ENCODE assay signal across 18 cellular contexts in the genomic region with DNA sequence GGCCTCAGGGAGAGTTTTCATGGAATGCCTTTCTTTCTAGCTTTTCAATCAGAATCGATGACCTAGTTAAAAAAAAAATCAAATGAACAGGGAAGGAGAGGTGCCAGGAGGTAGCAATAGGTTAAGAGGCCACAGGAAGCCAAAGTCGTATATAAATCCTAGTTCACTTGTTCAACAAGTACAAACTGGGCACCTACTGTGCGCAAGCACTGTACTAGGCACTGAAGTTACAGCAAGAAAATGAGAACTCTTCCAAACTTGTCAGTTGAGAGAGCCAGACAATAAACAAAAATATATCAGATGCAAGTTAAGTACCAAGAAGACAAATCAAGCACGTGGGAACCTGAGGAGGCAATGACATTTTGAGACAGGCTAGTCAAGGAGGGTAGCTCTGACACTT. TPM values are rescaled to one million over a fixed set of nuclear protein-coding genes. Genes with fewer than 3 reads are reported as not detected.
A peak's percentile ranks its signal among the peaks of the same experiment; 100 is the strongest.
DNase-seq lines count a peak whose midpoint lies in the region; ATAC-seq and TF ChIP-seq lines count a peak whose summit lies in the region.
"Had no signal": no experiment of that assay in that cellular context is flagged by ENCODE, and none has a peak within 500 bp of the region (broad histone marks: within the 10 kb centered on the region; RNA-seq: fewer than 3 reads in every experiment).

No MANE protein-coding gene starts in this region.

- WGBS in mesenchymal stem cell = 99% methylated on average over 4 of the region's 4 CpGs
- WGBS in thyroid gland, 2 donors = 65 to 71% methylated on average over 4 of the region's 4 CpGs

- H3K4me3 ChIP-seq in mesenchymal stem cell (ENCODE audit: insufficient read depth in 1 of 2, low read depth in 1 of 2, low read length in 2 of 2) = no peak overlapping the region
- H3K4me3 ChIP-seq in thyroid gland (replicated peaks in 1 of 3) = no peak overlapping the region
- H3K4me3 ChIP-seq in uterus = no peak overlapping the region
- H3K4me3 ChIP-seq: Peyer's patch, SJCRH30 had no signal

- H3K4me1 ChIP-seq in mesenchymal stem cell (ENCODE audit: control insufficient read depth, insufficient read depth, low read depth, low read length) (peaks cover 4% of the 10 kb centered on the region), thyroid gland (peaks cover 62 to 67% of the 10 kb centered on the region in 2 donors), uterus (peaks cover 0 to 5% of the 10 kb centered on the region in 2 donors)
- H3K4me1 ChIP-seq: SJCRH30 had no signal

- H3K4me1 Mint-ChIP-seq in activated naive CD4-positive, alpha-beta T cell treated with anti-CD3 and anti-CD28 coated beads, Interleukin-2, amount 50 U/mL, for 24 hours = peaks cover 45% of the 10 kb centered on the region

- no peak for ATAC-seq in activated naive CD4-positive, alpha-beta T cell treated with anti-CD3 and anti-CD28 coated beads, Interleukin-2, amount 50 U/mL, for 72 hours

- intact Hi-C loops in thyroid gland (cut with DNase I) (no loop called here), uterus (cut with DNase I; ENCODE audit: low total_unique reads) (no loop called here)

- H3K27ac ChIP-seq in VCaP = peak overlapping the region; percentile 79
- no peak overlapping the region for H3K27ac ChIP-seq in mesenchymal stem cell (ENCODE audit: low read length, poor library complexity, severe bottlenecking)
- peak overlapping the region; percentile 89 to 96 (median 94) for H3K27ac ChIP-seq in thyroid gland
- no peak overlapping the region for H3K27ac ChIP-seq in uterus
- H3K27ac ChIP-seq: Peyer's patch, SJCRH30 had no signal

- no peak overlapping the region for H2BK12ac ChIP-seq in mesenchymal stem cell (ENCODE audit: low read length in 2 of 2)

- no peak overlapping the region for H3K4me2 ChIP-seq in mesenchymal stem cell (ENCODE audit: low read length, poor library complexity, severe bottlenecking)

- H4K8ac ChIP-seq in mesenchymal stem cell (ENCODE audit: low read length) = no peak overlapping the region

- H3K36me3 Mint-ChIP-seq in activated naive CD4-positive, alpha-beta T cell treated with anti-CD3 and anti-CD28 coated beads, Interleukin-2, amount 50 U/mL, for 24 hours = peaks cover 11% of the 10 kb centered on the region
- H3K36me3 Mint-ChIP-seq in activated naive CD4-positive, alpha-beta T cell treated with anti-CD3 and anti-CD28 coated beads, Interleukin-2, amount 50 U/mL, for 72 hours = peaks cover 21 to 36% of the 10 kb centered on the region in 2 donors

- no peak overlapping the region for H3K4me3 Mint-ChIP-seq in activated naive CD4-positive, alpha-beta T cell treated with anti-CD3 and anti-CD28 coated beads, Interleukin-2, amount 50 U/mL, for 24 hours

- no peaks in the 10 kb centered on the region for H3K9me3 Mint-ChIP-seq in activated naive CD4-positive, alpha-beta T cell treated with anti-CD3 and anti-CD28 coated beads, Interleukin-2, amount 50 U/mL, for 24 hours
- no peaks in the 10 kb centered on the region for H3K9me3 Mint-ChIP-seq in activated naive CD4-positive, alpha-beta T cell treated with anti-CD3 and anti-CD28 coated beads, Interleukin-2, amount 50 U/mL, for 72 hours
- H3K9me3 Mint-ChIP-seq: IgD-negative memory B cell had no signal

- H3K27ac Mint-ChIP-seq in activated naive CD4-positive, alpha-beta T cell treated with anti-CD3 and anti-CD28 coated beads, Interleukin-2, amount 50 U/mL, for 24 hours = peak overlapping the region; percentile 19
- H3K27ac Mint-ChIP-seq in activated naive CD4-positive, alpha-beta T cell treated with anti-CD3 and anti-CD28 coated beads, Interleukin-2, amount 50 U/mL, for 72 hours = peak overlapping the region in 1 of 2 donors; percentile 0

- no peak overlapping the region for H3K18ac ChIP-seq in mesenchymal stem cell (ENCODE audit: low read depth in 1 of 2, low read length in 2 of 2)

- no peak overlapping the region for H3K14ac ChIP-seq in mesenchymal stem cell (ENCODE audit: low read length in 2 of 2)

- H2BK5ac ChIP-seq in mesenchymal stem cell (ENCODE audit: low read depth, low read length, poor library complexity, severe bottlenecking) = no peak overlapping the region

- H3K27me3 Mint-ChIP-seq in activated naive CD4-positive, alpha-beta T cell treated with anti-CD3 and anti-CD28 coated beads, Interleukin-2, amount 50 U/mL, for 24 hours = no peaks in the 10 kb centered on the region
- H3K27me3 Mint-ChIP-seq: IgD-negative memory B cell had no signal

- H3K9me3 ChIP-seq in mesenchymal stem cell (ENCODE audit: control insufficient read depth, low read length) = no peaks in the 10 kb centered on the region
- H3K9me3 ChIP-seq in thyroid gland = no peaks in the 10 kb centered on the region
- no peaks in the 10 kb centered on the region for H3K9me3 ChIP-seq in uterus
- H3K9me3 ChIP-seq: Peyer's patch, SJCRH30 had no signal

- no peak overlapping the region for H2AFZ ChIP-seq in mesenchymal stem cell (ENCODE audit: low read depth, low read length)

- H3K79me1 ChIP-seq in mesenchymal stem cell (replicated peaks; ENCODE audit: low read length, poor library complexity, severe bottlenecking) = peaks cover 28% of the 10 kb centered on the region

- no peak overlapping the region for H2BK15ac ChIP-seq in mesenchymal stem cell (ENCODE audit: low read depth, poor library complexity, severe bottlenecking)

- no peak for DNase-seq in activated naive CD4-positive, alpha-beta T cell treated with anti-CD3 and anti-CD28 coated beads, Interleukin-2, amount 50 U/mL, for 72 hours (ENCODE audit: low spot score in 2 of 2)
- no peak for DNase-seq in mesenchymal stem cell
- DNase-seq in thyroid gland = no peak
- no peak for DNase-seq in NCI-H2107 treated with DMSO at 0.1 percent for 48 hours (lab: John Stamatoyannopoulos, UW; ENCODE audit: unreplicated experiment)
- no peak for DNase-seq in T1000 (lab: John Stamatoyannopoulos, UW)
- DNase-seq in uterus = no peak
- DNase-seq: C1 segment of cervical spinal cord, GDM1, NCI-H1694, NCI-H2081, NCI-H2171 treated with DMSO at 0.1 percent for 48 hours, NCI-H446, NCI-H526, Peyer's patch, SJCRH30 had no signal

- no peak overlapping the region for H2AK5ac ChIP-seq in mesenchymal stem cell (ENCODE audit: low read length, severe bottlenecking)

- no peak overlapping the region for H2BK120ac ChIP-seq in mesenchymal stem cell (ENCODE audit: low read depth, low read length)

- TF ChIP-seq POLR2A in thyroid gland (IDR thresholded peaks at IDR 0.05) (no peak), uterus (IDR thresholded peaks at IDR 0.05) (no peak)

- H3K27me3 ChIP-seq in mesenchymal stem cell (ENCODE audit: control insufficient read depth in 1 of 2, insufficient read depth in 1 of 2, low read length in 2 of 2) (no peaks in the 10 kb centered on the region), thyroid gland (no peaks in the 10 kb centered on the region), uterus (no peaks in the 10 kb centered on the region)
- H3K27me3 ChIP-seq: Peyer's patch, SJCRH30 had no signal

- H4K91ac ChIP-seq in mesenchymal stem cell (ENCODE audit: low read length) = no peak overlapping the region

- H3K23ac ChIP-seq in mesenchymal stem cell (ENCODE audit: low read length in 2 of 2) = no peak overlapping the region

- TF ChIP-seq CTCF in VCaP (conservative IDR thresholded peaks at IDR 0.05) = no peak
- no peak for TF ChIP-seq CTCF in thyroid gland (IDR thresholded peaks at IDR 0.05)
- no peak for TF ChIP-seq CTCF in uterus (IDR thresholded peaks at IDR 0.05)

- no peak overlapping the region for H3K4ac ChIP-seq in mesenchymal stem cell (ENCODE audit: low read depth in 1 of 2, low read length in 2 of 2)

- peak overlapping the region; percentile 7 for H3K9ac ChIP-seq in mesenchymal stem cell (ENCODE audit: low read length)

- H3K36me3 ChIP-seq in mesenchymal stem cell (ENCODE audit: control insufficient read depth in 1 of 2, insufficient read depth in 2 of 2, low read depth in 1 of 2, low read length in 2 of 2) (peaks cover 74 to 80% of the 10 kb centered on the region in 2 experiments), thyroid gland (peaks cover 5 to 13% of the 10 kb centered on the region in 2 donors), uterus (no peaks in the 10 kb centered on the region)

RNA-seq across cellular contexts. Expression of gene SUGP2, which starts 6.1 kb away (rescaled TPM):
- total RNA-seq in activated naive CD4-positive, alpha-beta T cell treated with anti-CD3 and anti-CD28 coated beads, Interleukin-2, amount 50 U/mL, for 72 hours = 100 to 1,000 TPM; 119 to 248 TPM
- 45.8 TPM for polyA plus RNA-seq in mesenchymal stem cell (2013, experiment 1 of 2)
- polyA plus RNA-seq in mesenchymal stem cell (2013, experiment 2 of 2) = 43.4 TPM
- total RNA-seq in thyroid gland = 10 to 100 TPM; 70.3 to 93.5 (median 82.2) TPM
- 10 to 100 TPM; 22.5 to 95.8 (median 53.7) TPM for total RNA-seq in uterus

RNA-seq across cellular contexts. Expression of gene ARMC6, which starts 6.2 kb away (rescaled TPM):
- total RNA-seq in activated naive CD4-positive, alpha-beta T cell treated with anti-CD3 and anti-CD28 coated beads, Interleukin-2, amount 50 U/mL, for 72 hours = 10 to 100 TPM; 22.4 to 34.8 TPM
- polyA plus RNA-seq in mesenchymal stem cell (2013, experiment 1 of 2) = 13.3 TPM
- 13.5 TPM for polyA plus RNA-seq in mesenchymal stem cell (2013, experiment 2 of 2)
- total RNA-seq in thyroid gland (10 to 100 TPM; 33.1 to 60.0 (median 46.1) TPM), uterus (10 to 100 TPM; 12.0 to 32.3 (median 15.6) TPM)

RNA-seq across cellular contexts. Expression of gene SLC25A42, which starts 36.6 kb away (rescaled TPM):
- total RNA-seq in activated naive CD4-positive, alpha-beta T cell treated with anti-CD3 and anti-CD28 coated beads, Interleukin-2, amount 50 U/mL, for 72 hours = 10 to 100 TPM; 15.1 to 19.2 TPM
- 8.1 TPM for polyA plus RNA-seq in mesenchymal stem cell (2013, experiment 1 of 2)
- 7.2 TPM for polyA plus RNA-seq in mesenchymal stem cell (2013, experiment 2 of 2)
- 10 to 100 TPM; 28.0 to 43.9 (median 33.9) TPM for total RNA-seq in thyroid gland
- total RNA-seq in uterus = 10 to 100 TPM in 1 of 4 donors, 1 to 10 TPM in 3; 2.9 to 25.7 (median 5.9) TPM

Comparison
In these comparisons a context has a peak if more than half of its experiments do, and no peak if none do; other contexts are left out.
1. H3K27ac ChIP-seq: peak in VCaP (single experiment) and thyroid gland (3 of 3); none in mesenchymal stem cell (single experiment) and uterus (0 of 2).